In genomic region chr14:88249266-88249665, GRCh38 we compare ENCODE assay signal across 28 cellular contexts.
"Had no signal": no experiment of that assay in that cellular context is flagged by ENCODE, and none has a peak within 500 bp of the region (broad histone marks: within the 10 kb centered on the region; RNA-seq: fewer than 3 reads in every experiment).

No MANE protein-coding gene starts in this region.

- H3K36me3 ChIP-seq: adrenal gland, Peyer's patch, SJSA1, WERI-Rb-1 had no signal

- DNase-seq: activated CD4-positive, alpha-beta memory T cell treated with anti-CD3 and anti-CD28 coated beads, Interleukin-2, amount 10 ng/mL, durations not matched to agents 7 days and 5 days; activated CD4-positive, alpha-beta T cell treated with anti-CD3 and anti-CD28 coated beads for 1 hour; activated CD4-positive, alpha-beta T cell treated with anti-CD3 and anti-CD28 coated beads for 48 hours; activated CD4-positive, CD25-positive, alpha-beta regulatory T cell; activated effector memory CD4-positive, alpha-beta T cell treated with anti-CD3 and anti-CD28 coated beads, Interleukin-2, amount 50 U/mL, for 16 hours; activated naive CD4-positive, alpha-beta T cell; activated naive CD4-positive, alpha-beta T cell treated with anti-CD3 and anti-CD28 coated beads, Interleukin-2, amount 50 U/mL, for 16 hours; activated naive CD8-positive, alpha-beta T cell treated with anti-CD3 and anti-CD28 coated beads, Interleukin-2, amount 10 ng/mL, durations not matched to agents 7 days and 5 days; activated T-cell treated with anti-CD3 and anti-CD28 coated beads, Interleukin-2, amount 50 U/mL, for 1 hour; activated T-cell treated with anti-CD3 and anti-CD28 coated beads, Interleukin-2, amount 50 U/mL, for 72 hours; adrenal gland; central memory CD4-positive, alpha-beta T cell; Karpas-422; KBM-7; NCI-H1105; NCI-H1417 treated with DMSO at 0.1 percent for 48 hours; NCI-H187 treated with DMSO at 0.1 percent for 48 hours; NCI-H2081 treated with DMSO at 0.1 percent for 48 hours; NCI-H345; NCI-H524 treated with DMSO at 0.1 percent for 48 hours; Peyer's patch; RPMI8226; SHP77 treated with DMSO at 0.1 percent for 48 hours; SK-N-SH; T-helper 17 cell; WERI-Rb-1 had no signal

- H3K27me3 ChIP-seq: Peyer's patch, SJSA1 had no signal

- ATAC-seq: activated T-cell treated with anti-CD3 and anti-CD28 coated beads, Interleukin-2, amount 50 U/mL, for 72 hours; activated T-helper 17 cell treated with anti-CD3 and anti-CD28 coated beads, Interleukin-2, amount 50 U/mL, for 72 hours; T-helper 17 cell had no signal

- H3K4me3 ChIP-seq: adrenal gland, Peyer's patch, SJSA1 had no signal
